ENCODE assay signal across 8 cellular contexts in the genomic region with DNA sequence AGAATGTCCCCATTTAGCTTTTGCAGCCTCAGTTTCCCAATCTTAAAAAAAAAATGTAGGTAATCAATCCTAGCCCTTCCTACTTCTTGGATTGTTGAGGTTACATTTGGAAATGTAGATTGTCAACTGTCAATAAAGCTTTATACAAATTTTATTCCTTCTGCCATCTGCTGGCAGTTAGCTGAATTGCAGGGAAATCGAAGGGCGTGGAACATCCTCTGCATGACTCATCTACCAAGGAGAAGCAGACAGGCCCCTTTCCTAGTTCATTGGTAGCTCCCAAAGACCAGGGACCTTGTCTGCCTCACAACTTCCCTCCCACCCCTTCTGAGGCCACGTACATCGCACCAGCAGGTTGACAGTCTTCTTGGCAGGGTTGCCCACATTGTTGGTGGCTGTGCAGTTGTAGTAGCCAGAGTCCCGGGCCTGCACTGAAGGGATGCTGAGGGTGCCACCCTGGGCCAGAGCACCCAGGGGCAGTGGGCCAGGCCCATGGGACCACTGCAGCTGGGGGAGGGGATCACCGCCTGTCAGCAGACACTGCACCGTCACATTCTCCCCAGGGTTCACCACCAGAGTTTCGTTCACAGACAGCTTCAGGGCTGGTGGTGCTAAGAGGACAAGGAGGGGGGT.
DNase-seq lines count a peak whose midpoint lies in the region; ATAC-seq lines count a peak whose summit lies in the region.

No MANE protein-coding gene starts in this region.

- no peak for ATAC-seq in GM18502 (IDR thresholded peaks at IDR 0.05; ENCODE audit: poor library complexity, unreplicated experiment)
- ATAC-seq in GM18873 (IDR thresholded peaks at IDR 0.05; ENCODE audit: low FRiP score, unreplicated experiment), result no peak

- DNase-seq in NCI-H345 (lab: John Stamatoyannopoulos, UW) (peak; percentile 14), NCI-H345 treated with DMSO at 0.1 percent for 48 hours (lab: John Stamatoyannopoulos, UW; ENCODE audit: unreplicated experiment) (no peak), NCI-H1694 (lab: John Stamatoyannopoulos, UW) (peak; percentile 56), iPS DF 19.7 (ENCODE audit: low read depth, low spot score) (peak; percentile 25)
- peak; percentile 39 for DNase-seq in activated CD8-positive, alpha-beta memory T cell treated with anti-CD3 and anti-CD28 coated beads, Interleukin-2, amount 50 U/mL, for 24 hours (ENCODE audit: extremely low read depth)
- DNase-seq in stimulated activated CD8-positive, alpha-beta memory T cell treated with anti-CD3 and anti-CD28 coated beads, Interleukin-15, amount 100 ng/mL, for 48 hours (ENCODE audit: low read depth in 2 of 2), result peak; percentile 30 to 32
